9 cellular contexts compared by ENCODE assay signal in genomic region chr2:88099798-88100488, GRCh38. TPM values are rescaled to one million over a fixed set of nuclear protein-coding genes. Genes with fewer than 3 reads are reported as not detected.
DNase-seq lines count a peak whose midpoint lies in the region; ATAC-seq and TF ChIP-seq lines count a peak whose summit lies in the region.
"Had no signal": no experiment of that assay in that cellular context is flagged by ENCODE, and none has a peak within 500 bp of the region (broad histone marks: within the 10 kb centered on the region; RNA-seq: fewer than 3 reads in every experiment).

No MANE protein-coding gene starts in this region.

- no peak for TF ChIP-seq CTCF in epithelial cell of proximal tubule (conservative IDR thresholded peaks at IDR 0.05; ENCODE audit: low read depth, low read length)
- no peak for TF ChIP-seq CTCF in nephron progenitor cell (IDR thresholded peaks at IDR 0.05)
- no peak for TF ChIP-seq CTCF in GM20000 (IDR thresholded peaks at IDR 0.05; ENCODE audit: extremely low read depth, missing control alignments)

- no peak overlapping the region for H3K4me2 ChIP-seq in GM23248 (ENCODE audit: unreplicated experiment)

- peaks cover 13% of the 10 kb centered on the region for H3K4me1 Mint-ChIP-seq in nephron progenitor cell

- no peaks in the 10 kb centered on the region for H3K36me3 ChIP-seq in GM23248 (ENCODE audit: low read depth)
- H3K36me3 ChIP-seq: thoracic aorta had no signal

- H3K27ac ChIP-seq in GM23248 = no peak overlapping the region
- H3K27ac ChIP-seq: thoracic aorta had no signal

- in situ Hi-C loops in GM23248 (cut with MboI) = no loop called here

- H3F3A ChIP-seq in GM23248 (ENCODE audit: insufficient read depth) = no peaks in the 10 kb centered on the region

- H3K4me3 Mint-ChIP-seq in nephron progenitor cell = no peak overlapping the region

- ATAC-seq in HG02981 (IDR thresholded peaks at IDR 0.05; ENCODE audit: unreplicated experiment) = no peak
- no peak for ATAC-seq in GM21786 (IDR thresholded peaks at IDR 0.05; ENCODE audit: unreplicated experiment)

- DNase-seq in GM23248 (peak; percentile 63), NCI-H524 (lab: John Stamatoyannopoulos, UW) (peak; percentile 47 to 58), epithelial cell of proximal tubule (ENCODE audit: low read depth) (peak; percentile 84), nephron progenitor cell (peak; percentile 79), GM20000 (ENCODE audit: low spot score) (no peak)
- DNase-seq: activated naive CD4-positive, alpha-beta T cell treated with anti-CD3 and anti-CD28 coated beads, Interleukin-2, amount 50 U/mL, for 16 hours had no signal

- H3K27me3 Mint-ChIP-seq in nephron progenitor cell (ENCODE audit: low read depth, poor library complexity) = peaks cover 19% of the 10 kb centered on the region

- H3K79me2 ChIP-seq in GM23248 (ENCODE audit: insufficient read depth) = no peaks in the 10 kb centered on the region

- H3K4me3 ChIP-seq in GM23248 = no peak overlapping the region
- no peak overlapping the region for H3K4me3 ChIP-seq in epithelial cell of proximal tubule (ENCODE audit: low read depth, low read length)
- H3K4me3 ChIP-seq: thoracic aorta had no signal

- peaks cover 8% of the 10 kb centered on the region; the same call in 1 of the 2 replicates for H3K27me3 ChIP-seq in GM23248 (replicated peaks; ENCODE audit: insufficient read depth)

- H3K9ac ChIP-seq in GM23248 = no peak overlapping the region

- no peak overlapping the region for H3K27ac Mint-ChIP-seq in nephron progenitor cell

- no peaks in the 10 kb centered on the region for H3K9me3 Mint-ChIP-seq in nephron progenitor cell

- H3K36me3 Mint-ChIP-seq in nephron progenitor cell (ENCODE audit: low read depth) = no peaks in the 10 kb centered on the region

- H2AFZ ChIP-seq in GM23248 = no peak overlapping the region

- no peaks in the 10 kb centered on the region for H3K4me1 ChIP-seq in GM23248 (ENCODE audit: insufficient read depth)

- H4K20me1 ChIP-seq in GM23248 (ENCODE audit: insufficient read depth) = no peaks in the 10 kb centered on the region

- 39 to 60% methylated on average over 3 to 5 of the region's 5 CpGs for WGBS in GM23248 (ENCODE audit: low coverage in 1 of 2, low lambda C conversion rate in 2 of 2, missing lambda C conversion rate in 2 of 2), 2 experiments

- no peaks in the 10 kb centered on the region for H3K9me3 ChIP-seq in GM23248 (ENCODE audit: low read depth)
- H3K9me3 ChIP-seq: thoracic aorta had no signal

- no peaks in the 10 kb centered on the region for H3K9me2 ChIP-seq in GM23248 (ENCODE audit: insufficient read depth)

RNA-seq across cellular contexts. Expression of gene FABP1, which starts 27.9 kb away (rescaled TPM):
- not detected in 2 replicates for total RNA-seq in GM23248 (2014; rRNA removed; shearing (Covaris generic))
- not detected in 2 replicates for polyA plus RNA-seq in GM23248 (2016; fragmentation: Nextera tagmentation; extraction: Ambion mirVana)
- total RNA-seq in epithelial cell of proximal tubule = not detected in 2 replicates
- total RNA-seq: thoracic aorta had no signal

RNA-seq across cellular contexts. Expression of gene SMYD1, which starts 32.3 kb away (rescaled TPM):
- not detected in 2 replicates for total RNA-seq in GM23248 (2014; rRNA removed; shearing (Covaris generic))
- 0.09 TPM in 1 of 2 replicates, not detected in the other for polyA plus RNA-seq in GM23248 (2016; fragmentation: Nextera tagmentation; extraction: Ambion mirVana)
- not detected in 2 replicates for total RNA-seq in epithelial cell of proximal tubule
- total RNA-seq: thoracic aorta had no signal

RNA-seq across cellular contexts. Expression of gene KRCC1, which starts 44.4 kb away (rescaled TPM):
- 38.7 and 41.3 TPM in 2 replicates for total RNA-seq in GM23248 (2014; rRNA removed; shearing (Covaris generic))
- polyA plus RNA-seq in GM23248 (2016; fragmentation: Nextera tagmentation; extraction: Ambion mirVana) = 33.1 and 35.4 TPM in 2 replicates
- total RNA-seq in epithelial cell of proximal tubule = 17.3 and 24.1 TPM in 2 replicates
